Comparison of ENCODE assay signal across 1 cellular context in the genomic region with DNA sequence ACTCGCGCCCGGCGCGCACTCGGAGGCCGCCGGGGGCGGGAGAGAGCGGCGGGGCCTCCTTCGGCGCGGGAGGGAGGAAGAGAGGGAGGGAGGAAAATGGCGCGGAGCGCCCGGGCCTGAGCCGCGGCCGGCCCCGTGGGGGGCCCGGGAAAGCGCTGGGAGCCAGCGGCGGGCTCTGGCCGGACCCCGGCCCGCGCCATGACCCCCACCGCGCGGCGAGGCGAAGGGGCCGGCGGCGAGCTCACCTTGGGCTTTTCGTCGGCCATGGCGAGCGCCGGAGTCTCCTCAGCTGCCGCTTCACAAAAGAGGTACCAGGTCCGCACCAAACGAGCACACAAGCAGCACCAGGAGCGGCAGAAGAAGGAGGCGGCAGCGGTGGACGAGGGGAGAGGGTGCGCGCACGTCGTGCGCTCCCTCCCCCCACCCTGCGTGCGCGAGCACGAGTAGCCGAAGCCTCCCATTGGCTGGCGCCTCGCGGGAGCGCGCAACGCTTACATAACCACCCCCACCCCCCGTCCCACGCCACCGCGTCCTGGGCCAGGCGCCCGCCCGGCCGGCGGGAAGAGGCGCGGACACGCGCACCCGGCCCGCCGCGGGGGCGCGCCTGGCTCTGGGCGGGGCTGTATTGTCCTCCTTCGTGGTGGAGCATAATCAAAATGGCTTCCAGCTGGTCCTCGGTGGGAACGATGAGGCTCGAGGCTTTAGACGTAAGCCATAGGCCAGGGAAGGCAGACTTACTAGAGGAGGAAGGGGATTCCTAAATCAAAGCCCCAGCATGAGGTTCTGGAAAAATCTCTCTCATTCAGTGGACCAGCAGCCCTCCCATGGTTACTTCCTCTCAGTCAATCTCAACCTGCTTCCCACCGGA.
TF ChIP-seq lines count a peak whose summit lies in the region.

A gene (minus strand): TSS at position 391 of the 868 bp plus-strand sequence. CDS start 125 bp downstream, at position 266.

TF ChIP-seq in K562, 482 proteins besides CTCF, POLR2A, EP300 and RAD21 (continued from another document and continues in another):
- TF ChIP-seq, protein P1, sequence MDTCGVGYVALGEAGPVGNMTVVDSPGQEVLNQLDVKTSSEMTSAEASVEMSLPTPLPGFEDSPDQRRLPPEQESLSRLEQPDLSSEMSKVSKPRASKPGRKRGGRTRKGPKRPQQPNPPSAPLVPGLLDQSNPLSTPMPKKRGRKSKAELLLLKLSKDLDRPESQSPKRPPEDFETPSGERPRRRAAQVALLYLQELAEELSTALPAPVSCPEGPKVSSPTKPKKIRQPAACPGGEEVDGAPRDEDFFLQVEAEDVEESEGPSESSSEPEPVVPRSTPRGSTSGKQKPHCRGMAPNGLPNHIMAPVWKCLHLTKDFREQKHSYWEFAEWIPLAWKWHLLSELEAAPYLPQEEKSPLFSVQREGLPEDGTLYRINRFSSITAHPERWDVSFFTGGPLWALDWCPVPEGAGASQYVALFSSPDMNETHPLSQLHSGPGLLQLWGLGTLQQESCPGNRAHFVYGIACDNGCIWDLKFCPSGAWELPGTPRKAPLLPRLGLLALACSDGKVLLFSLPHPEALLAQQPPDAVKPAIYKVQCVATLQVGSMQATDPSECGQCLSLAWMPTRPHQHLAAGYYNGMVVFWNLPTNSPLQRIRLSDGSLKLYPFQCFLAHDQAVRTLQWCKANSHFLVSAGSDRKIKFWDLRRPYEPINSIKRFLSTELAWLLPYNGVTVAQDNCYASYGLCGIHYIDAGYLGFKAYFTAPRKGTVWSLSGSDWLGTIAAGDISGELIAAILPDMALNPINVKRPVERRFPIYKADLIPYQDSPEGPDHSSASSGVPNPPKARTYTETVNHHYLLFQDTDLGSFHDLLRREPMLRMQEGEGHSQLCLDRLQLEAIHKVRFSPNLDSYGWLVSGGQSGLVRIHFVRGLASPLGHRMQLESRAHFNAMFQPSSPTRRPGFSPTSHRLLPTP (IDR thresholded peaks at IDR 0.05; ENCODE audit: borderline replicate concordance, extremely low read depth, insufficient read length) = no peak
- TF ChIP-seq, protein P2, sequence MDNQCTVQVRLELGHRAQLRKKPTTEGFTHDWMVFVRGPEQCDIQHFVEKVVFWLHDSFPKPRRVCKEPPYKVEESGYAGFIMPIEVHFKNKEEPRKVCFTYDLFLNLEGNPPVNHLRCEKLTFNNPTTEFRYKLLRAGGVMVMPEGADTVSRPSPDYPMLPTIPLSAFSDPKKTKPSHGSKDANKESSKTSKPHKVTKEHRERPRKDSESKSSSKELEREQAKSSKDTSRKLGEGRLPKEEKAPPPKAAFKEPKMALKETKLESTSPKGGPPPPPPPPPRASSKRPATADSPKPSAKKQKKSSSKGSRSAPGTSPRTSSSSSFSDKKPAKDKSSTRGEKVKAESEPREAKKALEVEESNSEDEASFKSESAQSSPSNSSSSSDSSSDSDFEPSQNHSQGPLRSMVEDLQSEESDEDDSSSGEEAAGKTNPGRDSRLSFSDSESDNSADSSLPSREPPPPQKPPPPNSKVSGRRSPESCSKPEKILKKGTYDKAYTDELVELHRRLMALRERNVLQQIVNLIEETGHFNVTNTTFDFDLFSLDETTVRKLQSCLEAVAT (IDR thresholded peaks at IDR 0.05) = no peak
- TF ChIP-seq CXXC5 (CRISPR knock-in tag; IDR thresholded peaks at IDR 0.05) = peak; percentile 97
- TF ChIP-seq, protein P3, sequence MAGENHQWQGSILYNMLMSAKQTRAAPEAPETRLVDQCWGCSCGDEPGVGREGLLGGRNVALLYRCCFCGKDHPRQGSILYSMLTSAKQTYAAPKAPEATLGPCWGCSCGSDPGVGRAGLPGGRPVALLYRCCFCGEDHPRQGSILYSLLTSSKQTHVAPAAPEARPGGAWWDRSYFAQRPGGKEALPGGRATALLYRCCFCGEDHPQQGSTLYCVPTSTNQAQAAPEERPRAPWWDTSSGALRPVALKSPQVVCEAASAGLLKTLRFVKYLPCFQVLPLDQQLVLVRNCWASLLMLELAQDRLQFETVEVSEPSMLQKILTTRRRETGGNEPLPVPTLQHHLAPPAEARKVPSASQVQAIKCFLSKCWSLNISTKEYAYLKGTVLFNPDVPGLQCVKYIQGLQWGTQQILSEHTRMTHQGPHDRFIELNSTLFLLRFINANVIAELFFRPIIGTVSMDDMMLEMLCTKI (IDR thresholded peaks at IDR 0.05; ENCODE audit: partially characterized antibody) = no peak
- TF ChIP-seq, protein P4, sequence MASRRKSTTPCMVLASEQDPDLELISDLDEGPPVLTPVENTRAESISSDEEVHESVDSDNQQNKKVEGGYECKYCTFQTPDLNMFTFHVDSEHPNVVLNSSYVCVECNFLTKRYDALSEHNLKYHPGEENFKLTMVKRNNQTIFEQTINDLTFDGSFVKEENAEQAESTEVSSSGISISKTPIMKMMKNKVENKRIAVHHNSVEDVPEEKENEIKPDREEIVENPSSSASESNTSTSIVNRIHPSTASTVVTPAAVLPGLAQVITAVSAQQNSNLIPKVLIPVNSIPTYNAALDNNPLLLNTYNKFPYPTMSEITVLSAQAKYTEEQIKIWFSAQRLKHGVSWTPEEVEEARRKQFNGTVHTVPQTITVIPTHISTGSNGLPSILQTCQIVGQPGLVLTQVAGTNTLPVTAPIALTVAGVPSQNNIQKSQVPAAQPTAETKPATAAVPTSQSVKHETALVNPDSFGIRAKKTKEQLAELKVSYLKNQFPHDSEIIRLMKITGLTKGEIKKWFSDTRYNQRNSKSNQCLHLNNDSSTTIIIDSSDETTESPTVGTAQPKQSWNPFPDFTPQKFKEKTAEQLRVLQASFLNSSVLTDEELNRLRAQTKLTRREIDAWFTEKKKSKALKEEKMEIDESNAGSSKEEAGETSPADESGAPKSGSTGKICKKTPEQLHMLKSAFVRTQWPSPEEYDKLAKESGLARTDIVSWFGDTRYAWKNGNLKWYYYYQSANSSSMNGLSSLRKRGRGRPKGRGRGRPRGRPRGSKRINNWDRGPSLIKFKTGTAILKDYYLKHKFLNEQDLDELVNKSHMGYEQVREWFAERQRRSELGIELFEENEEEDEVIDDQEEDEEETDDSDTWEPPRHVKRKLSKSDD (conservative IDR thresholded peaks at IDR 0.05; ENCODE audit: low read length) = 0 out of 2 replicates have a peak, but pooled peaks have one; percentile 36
- no peak for TF ChIP-seq ZNF324 (CRISPR knock-in tag; IDR thresholded peaks at IDR 0.05)
- TF ChIP-seq TCF7 (IDR thresholded peaks at IDR 0.05; ENCODE audit: borderline replicate concordance) = no peak
- TF ChIP-seq PHF21A (IDR thresholded peaks at IDR 0.05; ENCODE audit: borderline replicate concordance, low read depth) = no peak
- no peak for TF ChIP-seq PHB2 (IDR thresholded peaks at IDR 0.05; ENCODE audit: low read depth)
- no peak for TF ChIP-seq ZNF3 (CRISPR knock-in tag; IDR thresholded peaks at IDR 0.05)
- no peak; the same call in 1 of the 2 replicates for TF ChIP-seq NR1H2 (CRISPR knock-in tag; IDR thresholded peaks at IDR 0.05)
- no peak; the same call in 1 of the 2 replicates for TF ChIP-seq ZNF134 (CRISPR knock-in tag; conservative IDR thresholded peaks at IDR 0.05)
- no peak for TF ChIP-seq ZNF143 (CRISPR knock-in tag; IDR thresholded peaks at IDR 0.05)
- TF ChIP-seq MCM5 (IDR thresholded peaks at IDR 0.05; ENCODE audit: low read depth) = no peak
- TF ChIP-seq TAF9B (IDR thresholded peaks at IDR 0.05; ENCODE audit: partially characterized antibody) = peak; percentile 11
- TF ChIP-seq, protein P5, sequence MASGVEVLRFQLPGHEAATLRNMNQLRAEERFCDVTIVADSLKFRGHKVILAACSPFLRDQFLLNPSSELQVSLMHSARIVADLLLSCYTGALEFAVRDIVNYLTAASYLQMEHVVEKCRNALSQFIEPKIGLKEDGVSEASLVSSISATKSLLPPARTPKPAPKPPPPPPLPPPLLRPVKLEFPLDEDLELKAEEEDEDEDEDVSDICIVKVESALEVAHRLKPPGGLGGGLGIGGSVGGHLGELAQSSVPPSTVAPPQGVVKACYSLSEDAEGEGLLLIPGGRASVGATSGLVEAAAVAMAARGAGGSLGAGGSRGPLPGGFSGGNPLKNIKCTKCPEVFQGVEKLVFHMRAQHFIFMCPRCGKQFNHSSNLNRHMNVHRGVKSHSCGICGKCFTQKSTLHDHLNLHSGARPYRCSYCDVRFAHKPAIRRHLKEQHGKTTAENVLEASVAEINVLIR (CRISPR knock-in tag; IDR thresholded peaks at IDR 0.05) = no peak
- no peak for TF ChIP-seq HMG20A (CRISPR knock-in tag; conservative IDR thresholded peaks at IDR 0.05)
- TF ChIP-seq ZNF707 (CRISPR knock-in tag; conservative IDR thresholded peaks at IDR 0.05) = no peak
- peak; percentile 77 for TF ChIP-seq ATF7 (IDR thresholded peaks at IDR 0.05)
- TF ChIP-seq, protein P6, sequence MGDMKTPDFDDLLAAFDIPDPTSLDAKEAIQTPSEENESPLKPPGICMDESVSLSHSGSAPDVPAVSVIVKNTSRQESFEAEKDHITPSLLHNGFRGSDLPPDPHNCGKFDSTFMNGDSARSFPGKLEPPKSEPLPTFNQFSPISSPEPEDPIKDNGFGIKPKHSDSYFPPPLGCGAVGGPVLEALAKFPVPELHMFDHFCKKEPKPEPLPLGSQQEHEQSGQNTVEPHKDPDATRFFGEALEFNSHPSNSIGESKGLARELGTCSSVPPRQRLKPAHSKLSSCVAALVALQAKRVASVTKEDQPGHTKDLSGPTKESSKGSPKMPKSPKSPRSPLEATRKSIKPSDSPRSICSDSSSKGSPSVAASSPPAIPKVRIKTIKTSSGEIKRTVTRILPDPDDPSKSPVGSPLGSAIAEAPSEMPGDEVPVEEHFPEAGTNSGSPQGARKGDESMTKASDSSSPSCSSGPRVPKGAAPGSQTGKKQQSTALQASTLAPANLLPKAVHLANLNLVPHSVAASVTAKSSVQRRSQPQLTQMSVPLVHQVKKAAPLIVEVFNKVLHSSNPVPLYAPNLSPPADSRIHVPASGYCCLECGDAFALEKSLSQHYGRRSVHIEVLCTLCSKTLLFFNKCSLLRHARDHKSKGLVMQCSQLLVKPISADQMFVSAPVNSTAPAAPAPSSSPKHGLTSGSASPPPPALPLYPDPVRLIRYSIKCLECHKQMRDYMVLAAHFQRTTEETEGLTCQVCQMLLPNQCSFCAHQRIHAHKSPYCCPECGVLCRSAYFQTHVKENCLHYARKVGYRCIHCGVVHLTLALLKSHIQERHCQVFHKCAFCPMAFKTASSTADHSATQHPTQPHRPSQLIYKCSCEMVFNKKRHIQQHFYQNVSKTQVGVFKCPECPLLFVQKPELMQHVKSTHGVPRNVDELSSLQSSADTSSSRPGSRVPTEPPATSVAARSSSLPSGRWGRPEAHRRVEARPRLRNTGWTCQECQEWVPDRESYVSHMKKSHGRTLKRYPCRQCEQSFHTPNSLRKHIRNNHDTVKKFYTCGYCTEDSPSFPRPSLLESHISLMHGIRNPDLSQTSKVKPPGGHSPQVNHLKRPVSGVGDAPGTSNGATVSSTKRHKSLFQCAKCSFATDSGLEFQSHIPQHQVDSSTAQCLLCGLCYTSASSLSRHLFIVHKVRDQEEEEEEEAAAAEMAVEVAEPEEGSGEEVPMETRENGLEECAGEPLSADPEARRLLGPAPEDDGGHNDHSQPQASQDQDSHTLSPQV (IDR thresholded peaks at IDR 0.05) = peak; percentile 98
- TF ChIP-seq POLR2H (tag; IDR thresholded peaks at IDR 0.05; ENCODE audit: low read depth) = peak; percentile 87
- TF ChIP-seq PHF20 (IDR thresholded peaks at IDR 0.05; ENCODE audit: partially characterized antibody) = no peak
- no peak for TF ChIP-seq RCOR1 (IDR thresholded peaks at IDR 0.05; ENCODE audit: borderline replicate concordance in 1 of 2, low read depth in 2 of 2, low read length in 2 of 2)
- TF ChIP-seq, protein P7, sequence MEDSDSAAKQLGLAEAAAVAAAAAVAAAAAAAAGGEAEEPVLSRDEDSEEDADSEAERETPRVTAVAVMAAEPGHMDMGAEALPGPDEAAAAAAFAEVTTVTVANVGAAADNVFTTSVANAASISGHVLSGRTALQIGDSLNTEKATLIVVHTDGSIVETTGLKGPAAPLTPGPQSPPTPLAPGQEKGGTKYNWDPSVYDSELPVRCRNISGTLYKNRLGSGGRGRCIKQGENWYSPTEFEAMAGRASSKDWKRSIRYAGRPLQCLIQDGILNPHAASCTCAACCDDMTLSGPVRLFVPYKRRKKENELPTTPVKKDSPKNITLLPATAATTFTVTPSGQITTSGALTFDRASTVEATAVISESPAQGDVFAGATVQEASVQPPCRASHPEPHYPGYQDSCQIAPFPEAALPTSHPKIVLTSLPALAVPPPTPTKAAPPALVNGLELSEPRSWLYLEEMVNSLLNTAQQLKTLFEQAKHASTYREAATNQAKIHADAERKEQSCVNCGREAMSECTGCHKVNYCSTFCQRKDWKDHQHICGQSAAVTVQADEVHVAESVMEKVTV (CRISPR knock-in tag; IDR thresholded peaks at IDR 0.05) = no peak
- TF ChIP-seq FOS (IDR thresholded peaks at IDR 0.05; ENCODE audit: extremely low read depth, insufficient read length) = peak; percentile 59
- no peak for TF ChIP-seq ZNF217 (CRISPR knock-in tag; IDR thresholded peaks at IDR 0.05)
- TF ChIP-seq, protein P8, sequence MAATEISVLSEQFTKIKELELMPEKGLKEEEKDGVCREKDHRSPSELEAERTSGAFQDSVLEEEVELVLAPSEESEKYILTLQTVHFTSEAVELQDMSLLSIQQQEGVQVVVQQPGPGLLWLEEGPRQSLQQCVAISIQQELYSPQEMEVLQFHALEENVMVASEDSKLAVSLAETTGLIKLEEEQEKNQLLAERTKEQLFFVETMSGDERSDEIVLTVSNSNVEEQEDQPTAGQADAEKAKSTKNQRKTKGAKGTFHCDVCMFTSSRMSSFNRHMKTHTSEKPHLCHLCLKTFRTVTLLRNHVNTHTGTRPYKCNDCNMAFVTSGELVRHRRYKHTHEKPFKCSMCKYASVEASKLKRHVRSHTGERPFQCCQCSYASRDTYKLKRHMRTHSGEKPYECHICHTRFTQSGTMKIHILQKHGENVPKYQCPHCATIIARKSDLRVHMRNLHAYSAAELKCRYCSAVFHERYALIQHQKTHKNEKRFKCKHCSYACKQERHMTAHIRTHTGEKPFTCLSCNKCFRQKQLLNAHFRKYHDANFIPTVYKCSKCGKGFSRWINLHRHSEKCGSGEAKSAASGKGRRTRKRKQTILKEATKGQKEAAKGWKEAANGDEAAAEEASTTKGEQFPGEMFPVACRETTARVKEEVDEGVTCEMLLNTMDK (IDR thresholded peaks at IDR 0.05; ENCODE audit: borderline replicate concordance, insufficient read depth, low read depth, low read length, poor library complexity, severe bottlenecking) = no peak
- TF ChIP-seq, protein P9, sequence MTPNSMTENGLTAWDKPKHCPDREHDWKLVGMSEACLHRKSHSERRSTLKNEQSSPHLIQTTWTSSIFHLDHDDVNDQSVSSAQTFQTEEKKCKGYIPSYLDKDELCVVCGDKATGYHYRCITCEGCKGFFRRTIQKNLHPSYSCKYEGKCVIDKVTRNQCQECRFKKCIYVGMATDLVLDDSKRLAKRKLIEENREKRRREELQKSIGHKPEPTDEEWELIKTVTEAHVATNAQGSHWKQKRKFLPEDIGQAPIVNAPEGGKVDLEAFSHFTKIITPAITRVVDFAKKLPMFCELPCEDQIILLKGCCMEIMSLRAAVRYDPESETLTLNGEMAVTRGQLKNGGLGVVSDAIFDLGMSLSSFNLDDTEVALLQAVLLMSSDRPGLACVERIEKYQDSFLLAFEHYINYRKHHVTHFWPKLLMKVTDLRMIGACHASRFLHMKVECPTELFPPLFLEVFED (CRISPR knock-in tag; conservative IDR thresholded peaks at IDR 0.05) = no peak
